Comparison of ENCODE assay signal across 8 cellular contexts in the genomic region with DNA sequence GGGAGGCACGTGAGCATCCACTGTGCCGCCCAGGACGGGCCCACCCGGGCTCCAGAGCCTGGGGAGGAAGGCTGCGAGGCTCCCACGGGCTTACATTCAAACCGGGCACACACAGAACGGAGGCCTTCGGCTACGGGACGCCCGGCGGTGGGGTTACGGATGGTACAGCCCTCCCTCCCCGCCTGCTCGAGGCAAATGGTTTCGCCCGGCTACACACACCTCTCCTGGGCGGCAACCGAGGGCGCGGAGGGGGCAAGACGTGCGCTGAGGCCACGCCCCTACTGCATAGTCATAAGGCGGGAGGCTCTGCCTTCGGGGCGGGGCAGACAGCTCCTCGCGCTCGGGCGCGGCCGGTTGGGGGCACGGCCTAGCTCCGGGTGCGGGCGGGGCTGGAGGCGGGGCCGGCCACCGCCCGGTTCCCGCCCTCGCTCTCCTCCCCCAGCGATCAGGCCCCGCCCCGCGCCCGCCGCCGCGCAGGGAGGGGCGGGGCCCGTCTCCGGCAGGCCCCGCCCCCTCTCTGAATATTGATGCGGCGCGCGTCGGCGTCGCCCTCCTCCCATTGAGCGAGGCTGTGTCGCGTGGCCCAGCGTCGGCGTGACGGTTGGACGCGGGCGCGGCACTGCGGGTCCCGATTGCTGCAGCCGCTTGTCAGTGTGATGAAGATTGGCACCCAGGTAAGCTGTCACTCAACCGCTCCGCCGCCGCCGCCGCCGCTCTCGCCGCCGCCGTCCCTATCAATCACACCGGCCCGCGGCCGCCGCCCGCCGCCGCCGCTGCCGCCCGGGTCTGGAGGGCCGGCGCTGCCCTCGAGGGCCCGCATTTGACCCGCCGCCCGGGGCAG.
DNase-seq lines count a peak whose midpoint lies in the region; ATAC-seq and TF ChIP-seq lines count a peak whose summit lies in the region.

A gene with protein sequence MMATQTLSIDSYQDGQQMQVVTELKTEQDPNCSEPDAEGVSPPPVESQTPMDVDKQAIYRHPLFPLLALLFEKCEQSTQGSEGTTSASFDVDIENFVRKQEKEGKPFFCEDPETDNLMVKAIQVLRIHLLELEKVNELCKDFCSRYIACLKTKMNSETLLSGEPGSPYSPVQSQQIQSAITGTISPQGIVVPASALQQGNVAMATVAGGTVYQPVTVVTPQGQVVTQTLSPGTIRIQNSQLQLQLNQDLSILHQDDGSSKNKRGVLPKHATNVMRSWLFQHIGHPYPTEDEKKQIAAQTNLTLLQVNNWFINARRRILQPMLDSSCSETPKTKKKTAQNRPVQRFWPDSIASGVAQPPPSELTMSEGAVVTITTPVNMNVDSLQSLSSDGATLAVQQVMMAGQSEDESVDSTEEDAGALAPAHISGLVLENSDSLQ (plus strand): TSS at position 572 of the 841 bp plus-strand sequence. CDS start 29,820 bp downstream, outside the sequence.

- H3K27ac ChIP-seq in BLaER1 = peak within 1 kb of the TSS; percentile 92

- DNase-seq in NCI-H524 treated with DMSO at 0.1 percent for 48 hours (lab: John Stamatoyannopoulos, UW) = peak; percentile 96
- DNase-seq in activated CD4-positive, alpha-beta T cell treated with anti-CD3 and anti-CD28 coated beads for 4 hours = peak; percentile 99 to 100
- DNase-seq in choroid plexus epithelial cell (ENCODE audit: low read depth) = peak; percentile 99
- DNase-seq in kidney glomerular epithelial cell (lab: John Stamatoyannopoulos, UW) = peak; percentile 96
- DNase-seq in stimulated activated CD4-positive, alpha-beta T cell treated with anti-CD3 and anti-CD28 coated beads, Interleukin-15, amount 100 ng/mL, for 48 hours (ENCODE audit: low read depth in 2 of 2) = peak; percentile 99

- H3K27me3 ChIP-seq in BLaER1 = no peaks in the 10 kb centered on the region

- H3K4me1 ChIP-seq in BLaER1 = peaks cover 23% of the 10 kb centered on the region

- H3K9me3 ChIP-seq in BLaER1 = peaks cover 18% of the 10 kb centered on the region

- peak within 1 kb of the TSS; percentile 86 for H3K4me3 ChIP-seq in BLaER1
- H3K4me3 ChIP-seq in choroid plexus epithelial cell (ENCODE audit: low read depth, low read length) = peak within 1 kb of the TSS; percentile 81

- ATAC-seq in GM19324 (IDR thresholded peaks at IDR 0.05; ENCODE audit: low FRiP score, unreplicated experiment) (peak; percentile 86), HG03460 (IDR thresholded peaks at IDR 0.05; ENCODE audit: unreplicated experiment) (peak; percentile 76)

- H3K4me2 ChIP-seq in BLaER1 = peak within 1 kb of the TSS; percentile 97

- peak; percentile 8 for TF ChIP-seq CTCF in choroid plexus epithelial cell (conservative IDR thresholded peaks at IDR 0.05; ENCODE audit: low read depth, low read length)

- peak within 1 kb of the TSS; percentile 93 for H3K9ac ChIP-seq in BLaER1

- H3K36me3 ChIP-seq in BLaER1 = peaks cover 29% of the 10 kb centered on the region

- H4K20me1 ChIP-seq in BLaER1 = peaks cover 7% of the 10 kb centered on the region; the same call in 1 of the 2 replicates

Comparison
In these comparisons a context has a peak if more than half of its experiments do, and no peak if none do; other contexts are left out.
1. Peak in every context shown above with its lines: DNase-seq, ATAC-seq, H3K4me3 ChIP-seq and H3K27ac ChIP-seq.